ENCODE assay signal across 7 cellular contexts in the genomic region with DNA sequence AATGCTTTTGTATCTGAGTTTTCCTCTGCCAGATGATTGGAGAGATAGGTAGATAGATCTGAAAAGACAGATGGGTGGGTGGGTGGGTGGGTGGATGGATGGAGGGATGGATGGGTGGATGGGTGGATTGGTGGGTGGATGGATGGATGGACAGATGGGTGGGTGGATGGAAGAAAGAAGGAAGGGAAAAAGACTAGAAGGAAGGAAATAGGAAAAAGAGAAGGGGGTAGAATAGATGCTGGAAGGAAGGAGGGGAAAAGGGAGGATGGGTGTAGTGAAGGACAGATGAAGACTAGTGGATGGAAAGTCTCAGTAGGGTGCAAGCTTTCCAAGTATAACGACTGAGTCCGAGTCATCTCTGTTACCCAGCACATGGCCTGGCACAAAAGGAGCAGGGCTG.
"Had no signal": no experiment of that assay in that cellular context is flagged by ENCODE, and none has a peak within 500 bp of the region (broad histone marks: within the 10 kb centered on the region; RNA-seq: fewer than 3 reads in every experiment).

No MANE protein-coding gene starts in this region.

- H3K9me3 Mint-ChIP-seq: IgD-negative memory B cell had no signal

- H3K4me3 ChIP-seq: K562 had no signal

- H3K27ac ChIP-seq: HL-60 had no signal

- H3K27ac Mint-ChIP-seq: IgD-negative memory B cell had no signal

- ATAC-seq: HepG2, K562 had no signal

- FAIRE-seq: HepG2 had no signal

- DNase-seq: IMR-90, KBM-7, KG1 had no signal

- H3K4me1 Mint-ChIP-seq: IgD-negative memory B cell had no signal
